9 cellular contexts compared by ENCODE assay signal in the genomic region with DNA sequence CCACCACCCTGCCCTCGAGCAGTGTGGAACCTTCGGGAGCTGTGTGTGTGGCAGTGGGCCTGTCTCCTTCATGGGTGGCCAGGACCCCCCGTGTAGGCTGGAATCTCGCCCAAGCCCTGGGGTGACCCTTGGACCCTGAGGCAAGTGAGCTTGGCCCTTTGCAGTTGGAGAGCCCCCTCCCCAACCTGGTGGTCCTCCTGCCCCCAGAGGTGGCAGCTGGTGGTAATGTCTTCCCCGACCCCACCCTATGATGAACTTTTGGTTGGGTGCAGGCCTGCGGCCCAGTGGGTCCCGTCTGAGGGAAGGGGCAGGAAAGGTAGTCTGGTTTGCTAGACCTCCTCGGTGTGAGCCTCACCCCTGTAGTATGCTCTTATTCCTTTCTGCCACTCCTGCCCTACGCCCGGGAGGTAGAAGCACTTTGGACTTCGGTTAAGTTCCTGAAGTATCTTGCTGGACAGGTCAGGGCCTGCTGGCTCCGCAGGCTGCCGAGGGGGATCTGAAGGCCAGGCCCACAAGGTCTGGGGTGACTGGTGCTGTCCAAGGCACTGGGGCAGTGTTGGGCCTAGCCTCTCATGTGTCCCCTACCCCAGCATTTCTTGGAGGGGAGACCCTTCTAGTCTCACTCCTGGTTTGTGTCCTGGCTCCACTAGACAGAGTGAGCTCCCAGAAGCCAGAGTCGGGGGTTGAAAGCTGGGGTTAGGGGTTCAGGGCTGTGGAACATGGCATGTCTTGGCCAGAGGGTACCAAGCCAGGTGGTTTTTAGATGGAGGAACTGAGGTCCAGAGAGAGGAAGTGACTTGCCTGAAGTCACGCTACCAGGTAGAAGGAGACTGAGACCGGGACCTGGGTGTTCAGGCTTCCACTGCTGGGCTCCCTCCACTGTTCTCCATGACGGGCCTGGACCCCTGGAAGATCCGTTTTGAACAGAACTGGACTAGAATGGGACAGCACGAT. TPM values are rescaled to one million over a fixed set of nuclear protein-coding genes. Genes with fewer than 3 reads are reported as not detected.
DNase-seq lines count a peak whose midpoint lies in the region; ATAC-seq and TF ChIP-seq lines count a peak whose summit lies in the region.
"Had no signal": no experiment of that assay in that cellular context is flagged by ENCODE, and none has a peak within 500 bp of the region (broad histone marks: within the 10 kb centered on the region; RNA-seq: fewer than 3 reads in every experiment).

No MANE protein-coding gene starts in this region.

- peak overlapping the region; percentile 93 to 100 (median 99) for H3K4me2 ChIP-seq in BLaER1 treated with 17β-estradiol and CSF1 and Interleukin-3, amounts not matched to agents 10 nM and 100 nM
- H3K4me2 ChIP-seq in MM.1S (ENCODE audit: low read depth, low read length) (peak overlapping the region; percentile 58; the same call in 1 of the 2 replicates), neural cell (ENCODE audit: low read length) (peak overlapping the region; percentile 92)

- peaks cover 31 to 55% (median 44%) of the 10 kb centered on the region in 11 experiments; a peak in 21 of 22 replicates for H4K20me1 ChIP-seq in BLaER1 treated with 17β-estradiol and CSF1 and Interleukin-3, amounts not matched to agents 10 nM and 100 nM
- H4K20me1 ChIP-seq in MM.1S (ENCODE audit: insufficient read depth, low read length): no peaks in the 10 kb centered on the region
- peaks cover 5% of the 10 kb centered on the region for H4K20me1 ChIP-seq in neural cell (ENCODE audit: insufficient read depth)

- H3K4me3 ChIP-seq in BLaER1 treated with 17β-estradiol and CSF1 and Interleukin-3, amounts not matched to agents 10 nM and 100 nM: peak overlapping the region; percentile 73 to 93 (median 84)
- peak overlapping the region; percentile 53; the same call in 1 of the 2 replicates for H3K4me3 ChIP-seq in MM.1S (ENCODE audit: low read length)
- peak overlapping the region; percentile 55 for H3K4me3 ChIP-seq in endocrine pancreas (ENCODE audit: control insufficient read depth, insufficient read depth, low read length)
- H3K4me3 ChIP-seq in neural cell (ENCODE audit: low read length): peak overlapping the region; percentile 84

- no peak for TF ChIP-seq RAD21 in neural cell (conservative IDR thresholded peaks at IDR 0.05)

- no peaks in the 10 kb centered on the region for H3K9me3 ChIP-seq in BLaER1 treated with 17β-estradiol and CSF1 and Interleukin-3, amounts not matched to agents 10 nM and 100 nM (replicated peaks in 1 of 11)
- H3K9me3 ChIP-seq in MM.1S (replicated peaks; ENCODE audit: insufficient read depth, low read length) (no peaks in the 10 kb centered on the region), endocrine pancreas (ENCODE audit: control insufficient read depth, low read length) (no peaks in the 10 kb centered on the region), neural cell (ENCODE audit: low read length) (no peaks in the 10 kb centered on the region)

- H3K27ac ChIP-seq in BLaER1 treated with 17β-estradiol and CSF1 and Interleukin-3, amounts not matched to agents 10 nM and 100 nM: peak overlapping the region; percentile 90 to 97 (median 95)
- H3K27ac ChIP-seq in MM.1S (ENCODE audit: low read length) (no peak overlapping the region), neural cell (ENCODE audit: low read length) (peak overlapping the region; percentile 93)

- no peaks in the 10 kb centered on the region for H3K9me2 ChIP-seq in MM.1S (replicated peaks; ENCODE audit: insufficient read depth, low read length)
- no peaks in the 10 kb centered on the region for H3K9me2 ChIP-seq in neural cell (ENCODE audit: insufficient read depth, low read length)

- H3K36me3 ChIP-seq in BLaER1 treated with 17β-estradiol and CSF1 and Interleukin-3, amounts not matched to agents 10 nM and 100 nM: peaks cover 6 to 38% (median 19%) of the 10 kb centered on the region in 11 experiments; a peak in 17 of 22 replicates
- H3K36me3 ChIP-seq in MM.1S (replicated peaks; ENCODE audit: insufficient read depth, low read length): no peaks in the 10 kb centered on the region
- no peaks in the 10 kb centered on the region for H3K36me3 ChIP-seq in endocrine pancreas (ENCODE audit: control insufficient read depth, insufficient read depth, low read length)
- peaks cover 4% of the 10 kb centered on the region for H3K36me3 ChIP-seq in neural cell (ENCODE audit: insufficient read depth, low read length)

- H3F3A ChIP-seq in MM.1S (ENCODE audit: insufficient read depth, low read length) (no peaks in the 10 kb centered on the region), neural cell (ENCODE audit: insufficient read depth, low read length, poor library complexity, severe bottlenecking) (no peaks in the 10 kb centered on the region)

- no peak for TF ChIP-seq EP300 in neural cell (conservative IDR thresholded peaks at IDR 0.05; ENCODE audit: poor library complexity, severe bottlenecking)

- DNase-seq in MM.1S (no peak), G401 (ENCODE audit: low spot score) (no peak), hippocampal formation (lab: John Stamatoyannopoulos, UW) (no peak), GOT3 (lab: John Stamatoyannopoulos, UW) (no peak)
- DNase-seq: effector CD4-positive, alpha-beta T cell had no signal

- TF ChIP-seq CTCF in MM.1S (IDR thresholded peaks at IDR 0.05; ENCODE audit: low read length): no peak
- TF ChIP-seq CTCF in neural cell (IDR thresholded peaks at IDR 0.05; ENCODE audit: poor library complexity, severe bottlenecking): no peak

- in situ Hi-C loops in G401 (cut with HindIII; ENCODE audit: low sequenced_read_pairs): no loop called here

- no peaks in the 10 kb centered on the region for H3K79me2 ChIP-seq in MM.1S (ENCODE audit: low read length)
- H3K79me2 ChIP-seq in neural cell (replicated peaks; ENCODE audit: insufficient read depth, low read length): peaks cover 58% of the 10 kb centered on the region

- no peak for ATAC-seq in HG03175 (IDR thresholded peaks at IDR 0.05; ENCODE audit: unreplicated experiment)

- H3K27me3 ChIP-seq in BLaER1 treated with 17β-estradiol and CSF1 and Interleukin-3, amounts not matched to agents 10 nM and 100 nM: no peaks in the 10 kb centered on the region
- no peaks in the 10 kb centered on the region for H3K27me3 ChIP-seq in MM.1S (replicated peaks; ENCODE audit: insufficient read depth, low read length)
- no peaks in the 10 kb centered on the region for H3K27me3 ChIP-seq in endocrine pancreas (ENCODE audit: control insufficient read depth, insufficient read depth, low read length)
- H3K27me3 ChIP-seq in neural cell (ENCODE audit: insufficient read depth, low read depth, low read length): no peaks in the 10 kb centered on the region

- H3K9ac ChIP-seq in BLaER1 treated with 17β-estradiol and CSF1 and Interleukin-3, amounts not matched to agents 10 nM and 100 nM: peak overlapping the region; percentile 91 to 98 (median 95)
- H3K9ac ChIP-seq in MM.1S (ENCODE audit: low read length) (no peak overlapping the region; the same call in 1 of the 2 replicates), endocrine pancreas (ENCODE audit: control insufficient read depth, insufficient read depth, low read length) (peak overlapping the region; percentile 55), neural cell (ENCODE audit: low read length) (peak overlapping the region; percentile 92)

- no peak overlapping the region for H2AFZ ChIP-seq in MM.1S (ENCODE audit: low read length)
- H2AFZ ChIP-seq in neural cell (ENCODE audit: low read depth, low read length): no peak overlapping the region

- H3K4me1 ChIP-seq in BLaER1 treated with 17β-estradiol and CSF1 and Interleukin-3, amounts not matched to agents 10 nM and 100 nM: peaks cover 24 to 47% (median 34%) of the 10 kb centered on the region in 10 experiments
- H3K4me1 ChIP-seq in MM.1S (ENCODE audit: low read length) (no peaks in the 10 kb centered on the region), endocrine pancreas (ENCODE audit: control insufficient read depth, insufficient read depth, low read length) (no peaks in the 10 kb centered on the region)

TF ChIP-seq in neural cell, 6 proteins besides CTCF, POLR2A, EP300 and RAD21:
- TF ChIP-seq EZH2 (IDR thresholded peaks at IDR 0.05; ENCODE audit: borderline replicate concordance, insufficient read depth, low read length, poor library complexity, severe bottlenecking) (no peak), POLR2AphosphoS5 (IDR thresholded peaks at IDR 0.05) (no peak), MXI1 (conservative IDR thresholded peaks at IDR 0.05; ENCODE audit: poor library complexity, severe bottlenecking) (no peak), SMC3 (conservative IDR thresholded peaks at IDR 0.05; ENCODE audit: poor library complexity) (no peak), TAF1 (IDR thresholded peaks at IDR 0.05; ENCODE audit: low read depth) (no peak)
- TF ChIP-seq, protein P1, sequence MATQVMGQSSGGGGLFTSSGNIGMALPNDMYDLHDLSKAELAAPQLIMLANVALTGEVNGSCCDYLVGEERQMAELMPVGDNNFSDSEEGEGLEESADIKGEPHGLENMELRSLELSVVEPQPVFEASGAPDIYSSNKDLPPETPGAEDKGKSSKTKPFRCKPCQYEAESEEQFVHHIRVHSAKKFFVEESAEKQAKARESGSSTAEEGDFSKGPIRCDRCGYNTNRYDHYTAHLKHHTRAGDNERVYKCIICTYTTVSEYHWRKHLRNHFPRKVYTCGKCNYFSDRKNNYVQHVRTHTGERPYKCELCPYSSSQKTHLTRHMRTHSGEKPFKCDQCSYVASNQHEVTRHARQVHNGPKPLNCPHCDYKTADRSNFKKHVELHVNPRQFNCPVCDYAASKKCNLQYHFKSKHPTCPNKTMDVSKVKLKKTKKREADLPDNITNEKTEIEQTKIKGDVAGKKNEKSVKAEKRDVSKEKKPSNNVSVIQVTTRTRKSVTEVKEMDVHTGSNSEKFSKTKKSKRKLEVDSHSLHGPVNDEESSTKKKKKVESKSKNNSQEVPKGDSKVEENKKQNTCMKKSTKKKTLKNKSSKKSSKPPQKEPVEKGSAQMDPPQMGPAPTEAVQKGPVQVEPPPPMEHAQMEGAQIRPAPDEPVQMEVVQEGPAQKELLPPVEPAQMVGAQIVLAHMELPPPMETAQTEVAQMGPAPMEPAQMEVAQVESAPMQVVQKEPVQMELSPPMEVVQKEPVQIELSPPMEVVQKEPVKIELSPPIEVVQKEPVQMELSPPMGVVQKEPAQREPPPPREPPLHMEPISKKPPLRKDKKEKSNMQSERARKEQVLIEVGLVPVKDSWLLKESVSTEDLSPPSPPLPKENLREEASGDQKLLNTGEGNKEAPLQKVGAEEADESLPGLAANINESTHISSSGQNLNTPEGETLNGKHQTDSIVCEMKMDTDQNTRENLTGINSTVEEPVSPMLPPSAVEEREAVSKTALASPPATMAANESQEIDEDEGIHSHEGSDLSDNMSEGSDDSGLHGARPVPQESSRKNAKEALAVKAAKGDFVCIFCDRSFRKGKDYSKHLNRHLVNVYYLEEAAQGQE (IDR thresholded peaks at IDR 0.05; ENCODE audit: borderline replicate concordance): no peak

RNA-seq across cellular contexts. Expression of a gene that starts 1.7 kb away (rescaled TPM):
- polyA plus RNA-seq in neural cell: 17.6 and 20.1 TPM in 2 replicates
- polyA minus RNA-seq in neural cell: 25.3 and 28.0 TPM in 2 replicates
- 13.5 and 14.2 TPM in 2 replicates for total RNA-seq in G401 (2014; rRNA removed; shearing (Covaris generic))
